Comparison of ENCODE assay signal across 8 cellular contexts in genomic region chr1:171644805-171645483, GRCh38. TPM values are rescaled to one million over a fixed set of nuclear protein-coding genes. Genes with fewer than 3 reads are reported as not detected.
DNase-seq lines count a peak whose midpoint lies in the region; TF ChIP-seq lines count a peak whose summit lies in the region.

No MANE protein-coding gene starts in this region.

- no peaks in the 10 kb centered on the region for H3K9me2 ChIP-seq in SU-DHL-6 (replicated peaks; ENCODE audit: insufficient read depth, low read length)

- H3K36me3 ChIP-seq in SU-DHL-6 (ENCODE audit: low read length) (no peaks in the 10 kb centered on the region), adipocyte (ENCODE audit: control insufficient read depth, insufficient read depth, low read length, severe bottlenecking) (no peaks in the 10 kb centered on the region), left ventricle myocardium inferior (no peaks in the 10 kb centered on the region), uterus (no peaks in the 10 kb centered on the region)

- peak; percentile 82 for DNase-seq in D341Med (ENCODE audit: low spot score)
- DNase-seq in H4 (ENCODE audit: low spot score), result peak; percentile 85
- DNase-seq in NCI-H1436 treated with DMSO at 0.1 percent for 48 hours (lab: John Stamatoyannopoulos, UW), result peak; percentile 11
- peak; percentile 90 for DNase-seq in adipocyte (ENCODE audit: low read depth)
- DNase-seq in left ventricle myocardium inferior, result peak; percentile 72
- peak; percentile 67 for DNase-seq in putamen (ENCODE audit: low spot score)
- peak; percentile 83 to 90 for DNase-seq in uterus

- H3K79me2 ChIP-seq in SU-DHL-6 (ENCODE audit: insufficient read depth, low read length), result no peaks in the 10 kb centered on the region

- intact Hi-C loops in left ventricle myocardium inferior (cut with micrococcal nuclease), result loop anchor here (10.0 kb wide), 1 partner anchor 70 kb away; no protein-coding TSS in a partner anchor
- intact Hi-C loops in uterus (cut with DNase I; ENCODE audit: low total_unique reads), result no loop called here

- TF ChIP-seq POLR2A in uterus (IDR thresholded peaks at IDR 0.05), result no peak

- H3K4me3 ChIP-seq in SU-DHL-6 (ENCODE audit: insufficient read depth, low read length, poor library complexity, severe bottlenecking) (no peak overlapping the region), adipocyte (ENCODE audit: low read length) (peak overlapping the region; percentile 19), left ventricle myocardium inferior (peak overlapping the region; percentile 39), uterus (no peak overlapping the region)

- no peaks in the 10 kb centered on the region for H3F3A ChIP-seq in SU-DHL-6 (ENCODE audit: insufficient read depth)

- H3K4me2 ChIP-seq in SU-DHL-6 (ENCODE audit: low read depth, low read length, poor library complexity, severe bottlenecking), result no peak overlapping the region

- H3K9me3 ChIP-seq in SU-DHL-6 (ENCODE audit: insufficient read depth, low read length) (no peaks in the 10 kb centered on the region), adipocyte (ENCODE audit: control insufficient read depth, low read length) (no peaks in the 10 kb centered on the region), left ventricle myocardium inferior (replicated peaks) (no peaks in the 10 kb centered on the region), uterus (no peaks in the 10 kb centered on the region)

- H3K4me1 ChIP-seq in adipocyte (ENCODE audit: control insufficient read depth, insufficient read depth, low read length), result peaks cover 41% of the 10 kb centered on the region
- peaks cover 20% of the 10 kb centered on the region for H3K4me1 ChIP-seq in left ventricle myocardium inferior
- H3K4me1 ChIP-seq in uterus, result peaks cover 0 to 7% of the 10 kb centered on the region in 2 donors

- H3K27me3 ChIP-seq in SU-DHL-6 (ENCODE audit: low read length) (no peaks in the 10 kb centered on the region), adipocyte (replicated peaks; ENCODE audit: control insufficient read depth, insufficient read depth, low read length) (no peaks in the 10 kb centered on the region), left ventricle myocardium inferior (ENCODE audit: low read depth) (no peaks in the 10 kb centered on the region), uterus (no peaks in the 10 kb centered on the region)

- H4K20me1 ChIP-seq in SU-DHL-6 (ENCODE audit: low read depth, low read length), result no peaks in the 10 kb centered on the region

- no peak overlapping the region for H3K9ac ChIP-seq in SU-DHL-6 (ENCODE audit: low read length)
- peak overlapping the region; percentile 52 for H3K9ac ChIP-seq in adipocyte (ENCODE audit: low read length)

- peak; percentile 71 for TF ChIP-seq CTCF in SU-DHL-6 (IDR thresholded peaks at IDR 0.05; ENCODE audit: insufficient read depth, low read length, poor library complexity, severe bottlenecking)
- peak; percentile 87 for TF ChIP-seq CTCF in left ventricle myocardium inferior (IDR thresholded peaks at IDR 0.05; ENCODE audit: borderline replicate concordance)
- TF ChIP-seq CTCF in uterus (IDR thresholded peaks at IDR 0.05), result peak; percentile 78 to 90 (median 86)

- H3K27ac ChIP-seq in SU-DHL-6 (ENCODE audit: low read depth, low read length) (no peak overlapping the region), left ventricle myocardium inferior (replicated peaks) (peak overlapping the region; percentile 91), uterus (peak overlapping the region; percentile 83 to 87)

- H2AFZ ChIP-seq in SU-DHL-6 (ENCODE audit: low read depth, low read length, severe bottlenecking), result peak overlapping the region; percentile 72

RNA-seq across cellular contexts. Expression of gene MYOC, which starts 7.5 kb away (rescaled TPM):
- not detected in 2 replicates for total RNA-seq in H4 (2014; rRNA removed; shearing (Covaris generic))
- total RNA-seq in left ventricle myocardium inferior, result 1.0 TPM
- total RNA-seq in uterus, result 10 to 100 TPM in 3 of 4 donors, 1 to 10 TPM in 1; 5.6 to 38.2 (median 13.2) TPM

RNA-seq across cellular contexts. Expression of gene MYOCOS, which starts 22.9 kb away (rescaled TPM):
- not detected in 2 replicates for total RNA-seq in H4 (2014; rRNA removed; shearing (Covaris generic))
- total RNA-seq in left ventricle myocardium inferior, result not detected
- under 1 TPM in 1 of 4 donors, not detected in 3; 0.83 TPM for total RNA-seq in uterus

Comparison
In these comparisons a context has a peak if more than half of its experiments do, and no peak if none do; other contexts are left out.
1. DNase-seq: peak in every context shown above with its lines; median percentile 90 in adipocyte; 86 in uterus; 85 in H4; 82 in D341Med; 72 in left ventricle myocardium inferior; 67 in putamen; 11 in NCI-H1436 treated with DMSO at 0.1 percent for 48 hours.
2. H3K4me3 ChIP-seq: peak in adipocyte (single experiment) and left ventricle myocardium inferior (single experiment); none in SU-DHL-6 (single experiment) and uterus (0 of 2).
3. Peak in every context shown above with its lines, with median percentiles within 50 percentile points of each other: CTCF ChIP-seq.